8 cellular contexts compared by ENCODE assay signal in the genomic region with DNA sequence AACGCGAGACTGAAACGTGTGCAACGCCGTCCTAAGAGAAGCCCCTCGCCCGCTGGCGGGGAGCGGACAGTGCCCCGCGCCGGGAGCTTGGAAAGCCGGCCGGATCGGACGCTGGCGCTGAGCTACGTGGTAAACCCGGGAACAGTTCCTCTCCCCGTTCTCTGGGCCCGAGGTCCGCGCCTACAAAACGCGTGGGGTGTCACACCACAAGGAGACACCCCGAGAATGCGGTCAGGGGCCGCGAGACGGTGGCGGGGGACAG.
DNase-seq lines count a peak whose midpoint lies in the region; ATAC-seq and TF ChIP-seq lines count a peak whose summit lies in the region.

No MANE protein-coding gene starts in this region.

- H3K27me3 Mint-ChIP-seq in nephron progenitor cell (ENCODE audit: low read depth, poor library complexity) = peaks cover 11% of the 10 kb centered on the region

- no peak for DNase-seq in NB4 (ENCODE audit: low read depth)
- DNase-seq in effector memory CD4-positive, alpha-beta T cell = no peak
- DNase-seq in nephron progenitor cell = peak; percentile 49
- no peak for DNase-seq in cerebellar cortex (ENCODE audit: low spot score)
- DNase-seq in NCI-H1436 (lab: John Stamatoyannopoulos, UW) = no peak

- H3K27ac Mint-ChIP-seq in nephron progenitor cell = peak overlapping the region; percentile 39

- H3K27me3 ChIP-seq in effector memory CD4-positive, alpha-beta T cell (replicated peaks; ENCODE audit: control insufficient read depth, insufficient read depth, low read length, poor library complexity, severe bottlenecking) = no peaks in the 10 kb centered on the region

- peak overlapping the region; percentile 91 for H3K4me3 Mint-ChIP-seq in nephron progenitor cell

- no peak for TF ChIP-seq POLR2A in NB4 (IDR thresholded peaks at IDR 0.05; ENCODE audit: extremely low read depth, insufficient read length)

- H3K4me1 Mint-ChIP-seq in nephron progenitor cell = peaks cover 58% of the 10 kb centered on the region

- H3K4me1 ChIP-seq in effector memory CD4-positive, alpha-beta T cell (ENCODE audit: control insufficient read depth, insufficient read depth, low read length, poor library complexity, severe bottlenecking) = peaks cover 23% of the 10 kb centered on the region

- TF ChIP-seq CTCF in NB4 (IDR thresholded peaks at IDR 0.05; ENCODE audit: low read depth, low read length) (no peak), nephron progenitor cell (IDR thresholded peaks at IDR 0.05) (no peak)

- ATAC-seq in GM21526 (IDR thresholded peaks at IDR 0.05; ENCODE audit: low FRiP score, unreplicated experiment) (peak; percentile 16), GM18502 (IDR thresholded peaks at IDR 0.05; ENCODE audit: poor library complexity, unreplicated experiment) (no peak), HG02678 (IDR thresholded peaks at IDR 0.05; ENCODE audit: unreplicated experiment) (no peak)

- H3K36me3 Mint-ChIP-seq in nephron progenitor cell (ENCODE audit: low read depth) = no peaks in the 10 kb centered on the region

- peak overlapping the region; percentile 88 for H3K4me3 ChIP-seq in NB4 (ENCODE audit: low read depth, low read length)
- H3K4me3 ChIP-seq in effector memory CD4-positive, alpha-beta T cell (ENCODE audit: insufficient read depth, low read depth, low read length, poor library complexity, severe bottlenecking) = peak overlapping the region; percentile 80

- H3K9me3 Mint-ChIP-seq in nephron progenitor cell = peaks cover 4% of the 10 kb centered on the region

- H3K9me3 ChIP-seq in effector memory CD4-positive, alpha-beta T cell (ENCODE audit: control insufficient read depth, low read length) = no peaks in the 10 kb centered on the region

- peak overlapping the region; percentile 81 for H3K27ac ChIP-seq in effector memory CD4-positive, alpha-beta T cell (ENCODE audit: insufficient read depth, low read length, poor library complexity, severe bottlenecking)

- H3K36me3 ChIP-seq in effector memory CD4-positive, alpha-beta T cell (ENCODE audit: control insufficient read depth, insufficient read depth, low read length) = no peaks in the 10 kb centered on the region
